1 cellular context compared by ENCODE assay signal in genomic region chr10:75099952-75100763, GRCh38.
TF ChIP-seq lines count a peak whose summit lies in the region.

No MANE protein-coding gene starts in this region.

TF ChIP-seq in GM12878, 131 proteins besides CTCF, POLR2A, EP300 and RAD21 (continued from another document):
- TF ChIP-seq, protein P1, sequence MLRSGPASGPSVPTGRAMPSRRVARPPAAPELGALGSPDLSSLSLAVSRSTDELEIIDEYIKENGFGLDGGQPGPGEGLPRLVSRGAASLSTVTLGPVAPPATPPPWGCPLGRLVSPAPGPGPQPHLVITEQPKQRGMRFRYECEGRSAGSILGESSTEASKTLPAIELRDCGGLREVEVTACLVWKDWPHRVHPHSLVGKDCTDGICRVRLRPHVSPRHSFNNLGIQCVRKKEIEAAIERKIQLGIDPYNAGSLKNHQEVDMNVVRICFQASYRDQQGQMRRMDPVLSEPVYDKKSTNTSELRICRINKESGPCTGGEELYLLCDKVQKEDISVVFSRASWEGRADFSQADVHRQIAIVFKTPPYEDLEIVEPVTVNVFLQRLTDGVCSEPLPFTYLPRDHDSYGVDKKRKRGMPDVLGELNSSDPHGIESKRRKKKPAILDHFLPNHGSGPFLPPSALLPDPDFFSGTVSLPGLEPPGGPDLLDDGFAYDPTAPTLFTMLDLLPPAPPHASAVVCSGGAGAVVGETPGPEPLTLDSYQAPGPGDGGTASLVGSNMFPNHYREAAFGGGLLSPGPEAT (IDR thresholded peaks at IDR 0.05; ENCODE audit: low read depth), result no peak
- TF ChIP-seq, protein P2, sequence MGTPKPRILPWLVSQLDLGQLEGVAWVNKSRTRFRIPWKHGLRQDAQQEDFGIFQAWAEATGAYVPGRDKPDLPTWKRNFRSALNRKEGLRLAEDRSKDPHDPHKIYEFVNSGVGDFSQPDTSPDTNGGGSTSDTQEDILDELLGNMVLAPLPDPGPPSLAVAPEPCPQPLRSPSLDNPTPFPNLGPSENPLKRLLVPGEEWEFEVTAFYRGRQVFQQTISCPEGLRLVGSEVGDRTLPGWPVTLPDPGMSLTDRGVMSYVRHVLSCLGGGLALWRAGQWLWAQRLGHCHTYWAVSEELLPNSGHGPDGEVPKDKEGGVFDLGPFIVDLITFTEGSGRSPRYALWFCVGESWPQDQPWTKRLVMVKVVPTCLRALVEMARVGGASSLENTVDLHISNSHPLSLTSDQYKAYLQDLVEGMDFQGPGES (IDR thresholded peaks at IDR 0.05), result 0 out of 2 replicates have a peak, but pooled peaks have one; percentile 33
